13 cellular contexts compared by ENCODE assay signal in the genomic region with DNA sequence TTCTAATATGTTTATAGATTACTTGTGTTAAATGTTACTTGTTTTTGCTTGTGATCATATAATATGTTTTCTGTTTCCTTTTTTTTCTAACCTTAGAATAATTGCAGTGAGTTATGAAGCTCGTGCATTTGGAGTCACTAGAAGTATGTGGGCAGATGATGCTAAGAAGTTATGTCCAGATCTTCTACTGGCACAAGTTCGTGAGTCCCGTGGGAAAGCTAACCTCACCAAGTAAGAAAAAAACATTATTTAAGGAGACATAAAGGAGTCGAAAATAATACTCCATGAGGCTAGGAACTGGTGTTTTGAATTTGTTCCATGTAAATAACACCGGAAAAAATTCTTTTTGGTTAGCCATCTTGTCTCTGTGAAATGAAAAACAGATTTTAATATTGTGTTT.
"Had no signal": no experiment of that assay in that cellular context is flagged by ENCODE, and none has a peak within 500 bp of the region (broad histone marks: within the 10 kb centered on the region; RNA-seq: fewer than 3 reads in every experiment).

No MANE protein-coding gene starts in this region.

- H3K27ac ChIP-seq: sigmoid colon, SJSA1, VCaP had no signal

- DNase-seq: activated CD4-positive, alpha-beta T cell treated with anti-CD3 and anti-CD28 coated beads for 4 hours; activated naive CD4-positive, alpha-beta T cell treated with anti-CD3 and anti-CD28 coated beads, Interleukin-2, amount 50 U/mL, for 16 hours; dermis blood vessel endothelial cell; foreskin fibroblast; glutamatergic neuron; sigmoid colon; stimulated activated CD4-positive, alpha-beta T cell treated with anti-CD3 and anti-CD28 coated beads, Interleukin-12 subunit alpha, Interleukin-12 subunit beta, amount 100 ng/mL, for 4 hours; stimulated activated CD4-positive, alpha-beta T cell treated with anti-CD3 and anti-CD28 coated beads, Interleukin-4, amount 100 ng/mL, for 1 hour; stimulated activated CD8-positive, alpha-beta memory T cell treated with anti-CD3 and anti-CD28 coated beads, Interleukin-4, amount 100 ng/mL, for 48 hours; stimulated activated naive CD8-positive, alpha-beta T cell treated with anti-CD3 and anti-CD28 coated beads, Interleukin-15, Interleukin-2, amounts not matched to agents 100 U/mL and 50 U/mL, for 24 hours; upper lobe of left lung had no signal

- H3K27me3 ChIP-seq: sigmoid colon, SJSA1, upper lobe of left lung had no signal

- H3K9me3 ChIP-seq: sigmoid colon, SJSA1, upper lobe of left lung had no signal

- ATAC-seq: stimulated activated naive CD8-positive, alpha-beta T cell treated with anti-CD3 and anti-CD28 coated beads, Interleukin-15, Interleukin-2, amounts not matched to agents 100 U/mL and 50 U/mL, for 24 hours had no signal

- H3K4me3 ChIP-seq: sigmoid colon, SJSA1, upper lobe of left lung had no signal
